10 cellular contexts compared by ENCODE assay signal in the genomic region with DNA sequence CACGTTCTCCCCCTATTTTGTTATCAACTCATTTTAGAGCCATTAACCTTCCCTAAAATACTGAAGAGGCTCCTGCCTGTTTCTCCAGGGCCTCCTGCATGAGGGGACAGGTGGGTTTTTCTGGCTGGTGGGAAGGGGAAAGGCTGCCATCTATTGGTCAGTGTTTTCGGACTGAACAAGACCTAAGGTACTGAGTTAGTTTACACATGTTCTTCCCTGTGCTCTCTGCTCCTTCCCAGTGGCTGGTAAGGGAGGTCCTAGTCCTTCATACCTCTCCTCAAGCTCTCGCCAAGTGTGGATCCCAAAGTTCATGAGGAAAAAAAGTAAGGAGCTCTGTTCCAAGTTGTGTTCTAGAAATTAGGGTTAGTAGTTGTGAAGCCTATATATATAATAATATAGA.
DNase-seq lines count a peak whose midpoint lies in the region; ATAC-seq and TF ChIP-seq lines count a peak whose summit lies in the region.
"Had no signal": no experiment of that assay in that cellular context is flagged by ENCODE, and none has a peak within 500 bp of the region (broad histone marks: within the 10 kb centered on the region; RNA-seq: fewer than 3 reads in every experiment).

No MANE protein-coding gene starts in this region.

- H3K9me3 Mint-ChIP-seq in activated T-cell treated with anti-CD3 and anti-CD28 coated beads, Interleukin-2, amount 50 U/mL, for 24 hours, result peaks cover 15% of the 10 kb centered on the region
- H3K9me3 Mint-ChIP-seq in activated naive CD8-positive, alpha-beta T cell treated with anti-CD3 and anti-CD28 coated beads, Interleukin-2, amount 50 U/mL, for 24 hours, result peaks cover 7% of the 10 kb centered on the region

- DNase-seq in AG09309 (ENCODE audit: low read depth) (no peak), NCI-H524 (lab: John Stamatoyannopoulos, UW) (peak; percentile 90 to 92), erythroblast (lab: John Stamatoyannopoulos, UW) (peak; percentile 7 to 8), C1 segment of cervical spinal cord (lab: John Stamatoyannopoulos, UW) (no peak)
- no peak for DNase-seq in activated T-cell treated with anti-CD3 and anti-CD28 coated beads, Interleukin-2, amount 50 U/mL, for 24 hours
- DNase-seq in activated naive CD8-positive, alpha-beta T cell treated with anti-CD3 and anti-CD28 coated beads, Interleukin-2, amount 50 U/mL, for 24 hours, result no peak
- DNase-seq: aorta had no signal

- no peaks in the 10 kb centered on the region for H3K4me1 Mint-ChIP-seq in activated T-cell treated with anti-CD3 and anti-CD28 coated beads, Interleukin-2, amount 50 U/mL, for 24 hours (ENCODE audit: low read depth)
- H3K4me1 Mint-ChIP-seq in activated naive CD8-positive, alpha-beta T cell treated with anti-CD3 and anti-CD28 coated beads, Interleukin-2, amount 50 U/mL, for 24 hours, result no peaks in the 10 kb centered on the region

- no peak overlapping the region for H3K4me3 Mint-ChIP-seq in activated T-cell treated with anti-CD3 and anti-CD28 coated beads, Interleukin-2, amount 50 U/mL, for 24 hours
- no peak overlapping the region for H3K4me3 Mint-ChIP-seq in activated naive CD8-positive, alpha-beta T cell treated with anti-CD3 and anti-CD28 coated beads, Interleukin-2, amount 50 U/mL, for 24 hours

- no peak overlapping the region for H3K27ac Mint-ChIP-seq in activated T-cell treated with anti-CD3 and anti-CD28 coated beads, Interleukin-2, amount 50 U/mL, for 24 hours
- H3K27ac Mint-ChIP-seq in activated naive CD8-positive, alpha-beta T cell treated with anti-CD3 and anti-CD28 coated beads, Interleukin-2, amount 50 U/mL, for 24 hours, result no peak overlapping the region

- peak; percentile 65 for ATAC-seq in HG02571 (IDR thresholded peaks at IDR 0.05; ENCODE audit: unreplicated experiment)
- ATAC-seq in HG02852 (IDR thresholded peaks at IDR 0.05; ENCODE audit: unreplicated experiment), result no peak
- no peak for ATAC-seq in activated naive CD8-positive, alpha-beta T cell treated with anti-CD3 and anti-CD28 coated beads, Interleukin-2, amount 50 U/mL, for 24 hours
- ATAC-seq: K562 had no signal

- no peak overlapping the region for H3K4me3 ChIP-seq in AG09309 (ENCODE audit: control insufficient read depth, low read depth, low read length)
- H3K4me3 ChIP-seq: K562 had no signal

- no peaks in the 10 kb centered on the region for H3K36me3 Mint-ChIP-seq in activated T-cell treated with anti-CD3 and anti-CD28 coated beads, Interleukin-2, amount 50 U/mL, for 24 hours (ENCODE audit: low read depth)
- no peaks in the 10 kb centered on the region for H3K36me3 Mint-ChIP-seq in activated naive CD8-positive, alpha-beta T cell treated with anti-CD3 and anti-CD28 coated beads, Interleukin-2, amount 50 U/mL, for 24 hours (ENCODE audit: low read depth)

- peak; percentile 23 for TF ChIP-seq CTCF in AG09309 (IDR thresholded peaks at IDR 0.05; ENCODE audit: control insufficient read depth, insufficient read depth, low read depth, low read length, missing control alignments)

- no peaks in the 10 kb centered on the region for H3K27me3 Mint-ChIP-seq in activated T-cell treated with anti-CD3 and anti-CD28 coated beads, Interleukin-2, amount 50 U/mL, for 24 hours
- H3K27me3 Mint-ChIP-seq in activated naive CD8-positive, alpha-beta T cell treated with anti-CD3 and anti-CD28 coated beads, Interleukin-2, amount 50 U/mL, for 24 hours, result no peaks in the 10 kb centered on the region

- no peak for TF ChIP-seq POLR2A in erythroblast (IDR thresholded peaks at IDR 0.05; ENCODE audit: low read length)

Comparison
In these comparisons a context has a peak if more than half of its experiments do, and no peak if none do; other contexts are left out.
1. DNase-seq: peak in NCI-H524 (2 of 2) and erythroblast (2 of 2); none in AG09309 (single experiment), activated T-cell treated with anti-CD3 and anti-CD28 coated beads, Interleukin-2, amount 50 U/mL, for 24 hours (single experiment), activated naive CD8-positive, alpha-beta T cell treated with anti-CD3 and anti-CD28 coated beads, Interleukin-2, amount 50 U/mL, for 24 hours (single experiment) and C1 segment of cervical spinal cord (0 of 14).